Comparison of ENCODE assay signal across 14 cellular contexts in genomic region chr15:58535894-58536293, GRCh38.
DNase-seq lines count a peak whose midpoint lies in the region; TF ChIP-seq lines count a peak whose summit lies in the region.
"Had no signal": no experiment of that assay in that cellular context is flagged by ENCODE, and none has a peak within 500 bp of the region (broad histone marks: within the 10 kb centered on the region; RNA-seq: fewer than 3 reads in every experiment).

No MANE protein-coding gene starts in this region.

- 89 to 99% methylated on average over 4 to 6 of the region's 6 CpGs for WGBS in endodermal cell (ENCODE audit: insufficient coverage in 1 of 2, insufficient read length in 1 of 2), 2 experiments

- H3K4me1 ChIP-seq in endodermal cell (ENCODE audit: control insufficient read depth, insufficient read depth, low read length) (no peaks in the 10 kb centered on the region), breast epithelium (no peaks in the 10 kb centered on the region)

- H3K9ac ChIP-seq in endodermal cell (ENCODE audit: extremely low read depth, low read length, poor library complexity, severe bottlenecking): no peak overlapping the region

- no peak overlapping the region for H3K27ac Mint-ChIP-seq in endodermal cell
- H3K27ac Mint-ChIP-seq in type B pancreatic cell: peak overlapping the region; percentile 44
- H3K27ac Mint-ChIP-seq: CD4-positive, alpha-beta T cell had no signal

- no peak for TF ChIP-seq POLR2A in breast epithelium (IDR thresholded peaks at IDR 0.05)

- H3K4me1 Mint-ChIP-seq in endodermal cell (peaks cover 5% of the 10 kb centered on the region), type B pancreatic cell (ENCODE audit: unreplicated experiment) (peaks cover 30% of the 10 kb centered on the region)

- intact Hi-C loops in breast epithelium (cut with DNase I; ENCODE audit: low total_unique reads): no loop called here

- H3K27me3 ChIP-seq in endodermal cell (ENCODE audit: control insufficient read depth, insufficient read depth, low read length, poor library complexity, severe bottlenecking): no peaks in the 10 kb centered on the region
- H3K27me3 ChIP-seq in breast epithelium: no peaks in the 10 kb centered on the region

- H3K9me3 Mint-ChIP-seq in endodermal cell: no peaks in the 10 kb centered on the region
- no peaks in the 10 kb centered on the region for H3K9me3 Mint-ChIP-seq in type B pancreatic cell
- H3K9me3 Mint-ChIP-seq: CD4-positive, alpha-beta T cell had no signal

- no peak for TF ChIP-seq CTCF in endodermal cell (conservative IDR thresholded peaks at IDR 0.05)
- no peak for TF ChIP-seq CTCF in type B pancreatic cell (conservative IDR thresholded peaks at IDR 0.05)
- TF ChIP-seq CTCF in breast epithelium (IDR thresholded peaks at IDR 0.05): no peak

- H3K27ac ChIP-seq in endodermal cell (ENCODE audit: low read depth, low read length) (no peak overlapping the region), breast epithelium (no peak overlapping the region)
- H3K27ac ChIP-seq: RWPE1 had no signal

- no peak overlapping the region for H3K4me3 ChIP-seq in endodermal cell (ENCODE audit: low read length)
- H3K4me3 ChIP-seq in breast epithelium: no peak overlapping the region

- H3K9me3 ChIP-seq in endodermal cell (ENCODE audit: control insufficient read depth, low read length) (no peaks in the 10 kb centered on the region), breast epithelium (no peaks in the 10 kb centered on the region)

- peak; percentile 20 for DNase-seq in NCI-H748 (lab: John Stamatoyannopoulos, UW; ENCODE audit: unreplicated experiment)
- no peak for DNase-seq in NCI-H748 treated with DMSO at 0.1 percent for 48 hours (lab: John Stamatoyannopoulos, UW)
- DNase-seq in NCI-H1436 treated with DMSO at 0.1 percent for 48 hours (lab: John Stamatoyannopoulos, UW): peak; percentile 68
- DNase-seq in endodermal cell: peak; percentile 33
- no peak for DNase-seq in type B pancreatic cell (ENCODE audit: extremely low spot score, unreplicated experiment)
- no peak for DNase-seq in HPDE6-E6E7 (ENCODE audit: extremely low spot score)
- DNase-seq in breast epithelium (ENCODE audit: low spot score in 2 of 2): no peak
- DNase-seq: CD4-positive, alpha-beta T cell; GF-D8; HCEC 1CT; KBM-7; NCI-H2171; NCI-H524 had no signal

- H3K36me3 Mint-ChIP-seq in endodermal cell (ENCODE audit: low read depth) (no peaks in the 10 kb centered on the region), type B pancreatic cell (peaks cover 5% of the 10 kb centered on the region)

- H3K27me3 Mint-ChIP-seq in endodermal cell (ENCODE audit: insufficient read depth) (no peaks in the 10 kb centered on the region), type B pancreatic cell (no peaks in the 10 kb centered on the region)
- H3K27me3 Mint-ChIP-seq: CD4-positive, alpha-beta T cell had no signal

- H3K4me3 Mint-ChIP-seq in endodermal cell: no peak overlapping the region
- no peak overlapping the region for H3K4me3 Mint-ChIP-seq in type B pancreatic cell
- H3K4me3 Mint-ChIP-seq: CD4-positive, alpha-beta T cell had no signal

- H3K36me3 ChIP-seq in endodermal cell (ENCODE audit: control insufficient read depth, insufficient read depth, low read length): no peaks in the 10 kb centered on the region
- no peaks in the 10 kb centered on the region for H3K36me3 ChIP-seq in breast epithelium

Comparison
In these comparisons a context has a peak if more than half of its experiments do, and no peak if none do; other contexts are left out.
1. DNase-seq: peak in NCI-H748 (single experiment), NCI-H1436 treated with DMSO at 0.1 percent for 48 hours (single experiment) and endodermal cell (single experiment); none in NCI-H748 treated with DMSO at 0.1 percent for 48 hours (single experiment), type B pancreatic cell (single experiment), HPDE6-E6E7 (single experiment) and breast epithelium (0 of 2).